1 cellular context compared by ENCODE assay signal in genomic region chr5:11311731-11312130, GRCh38.
TF ChIP-seq lines count a peak whose summit lies in the region.

No MANE protein-coding gene starts in this region.

TF ChIP-seq in K562, 482 proteins besides CTCF, POLR2A, EP300 and RAD21:
- 0 out of 2 replicates have a peak, but pooled peaks have one; percentile 25 for TF ChIP-seq EGR1 (conservative IDR thresholded peaks at IDR 0.05)
- TF ChIP-seq SNRNP70 (optimal IDR thresholded peaks at IDR 0.05; ENCODE audit: low read depth, low read length), result no peak
